Comparison of ENCODE assay signal across 10 cellular contexts in the genomic region with DNA sequence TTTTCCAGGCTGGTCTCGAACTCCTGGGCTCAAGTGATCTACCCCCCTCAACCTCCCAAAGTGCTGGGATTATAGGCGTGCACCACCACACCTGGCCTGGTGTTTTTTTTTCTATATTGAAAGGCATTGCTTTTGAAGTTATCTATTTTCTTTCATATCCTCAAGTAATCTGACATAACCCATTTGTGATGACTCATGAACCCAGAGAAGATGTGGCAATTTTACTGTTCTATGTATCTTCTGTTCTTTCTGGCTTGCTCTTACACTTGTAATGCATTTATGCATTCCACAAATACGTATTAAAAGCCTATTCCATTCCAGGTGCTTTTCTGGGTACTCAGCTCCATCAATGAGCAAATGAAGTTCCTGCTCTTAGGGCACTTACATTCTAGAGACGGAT. TPM values are rescaled to one million over a fixed set of nuclear protein-coding genes. Genes with fewer than 3 reads are reported as not detected.
DNase-seq lines count a peak whose midpoint lies in the region; ATAC-seq and TF ChIP-seq lines count a peak whose summit lies in the region.
"Had no signal": no experiment of that assay in that cellular context is flagged by ENCODE, and none has a peak within 500 bp of the region (broad histone marks: within the 10 kb centered on the region; RNA-seq: fewer than 3 reads in every experiment).

No MANE protein-coding gene starts in this region.

- no peaks in the 10 kb centered on the region for H3K36me3 ChIP-seq in HCT116 (ENCODE audit: control insufficient read depth in 1 of 2, insufficient read depth in 2 of 2, low read length in 2 of 2)
- H3K36me3 ChIP-seq in RWPE2 (ENCODE audit: low read depth), result no peaks in the 10 kb centered on the region
- H3K36me3 ChIP-seq in stomach, result no peaks in the 10 kb centered on the region

- peak overlapping the region; percentile 10; the same call in 1 of the 2 replicates for H3K9ac ChIP-seq in HCT116 (ENCODE audit: low read length)
- H3K9ac ChIP-seq: KMS-11 had no signal

- no peak for TF ChIP-seq CTCF in HCT116 (IDR thresholded peaks at IDR 0.05 in 2 of 3, conservative IDR thresholded peaks at IDR 0.05 in 1 of 3; ENCODE audit: borderline replicate concordance in 1 of 3, insufficient read depth in 1 of 3, low read depth in 2 of 3, low read length in 2 of 3)
- no peak for TF ChIP-seq CTCF in RWPE2 (IDR thresholded peaks at IDR 0.05; ENCODE audit: poor library complexity, severe bottlenecking)
- TF ChIP-seq CTCF in stomach (IDR thresholded peaks at IDR 0.05), result no peak

- TF ChIP-seq POLR2A in HCT116 (IDR thresholded peaks at IDR 0.05; ENCODE audit: borderline replicate concordance, extremely low read depth, insufficient read depth, insufficient read length) (no peak), stomach (IDR thresholded peaks at IDR 0.05) (no peak)

- H3K4me1 ChIP-seq in HCT116 (ENCODE audit: control insufficient read depth in 1 of 2, insufficient read depth in 2 of 2, low read length in 2 of 2) (peaks cover 76 to 85% of the 10 kb centered on the region in 2 experiments), RWPE2 (ENCODE audit: insufficient read depth, poor library complexity, severe bottlenecking) (peaks cover 27% of the 10 kb centered on the region), stomach (peaks cover 22 to 59% (median 34%) of the 10 kb centered on the region in 4 donors)

- 74 to 87% (median 78%) methylated on average over 4 of the region's 4 CpGs for WGBS in stomach, 5 donors

- ATAC-seq in HCT116, result peak; percentile 55
- peak; percentile 89 for ATAC-seq in RWPE2 (ENCODE audit: low read depth)
- no peak for ATAC-seq in GM21825 (IDR thresholded peaks at IDR 0.05; ENCODE audit: unreplicated experiment)
- ATAC-seq in GM18861 (IDR thresholded peaks at IDR 0.05; ENCODE audit: unreplicated experiment), result no peak

- RAD21 ChIA-PET in HCT116 (lab: Charles Lee; ENCODE audit: low non-redundant PET in 1 of 2, low total read pairs in 2 of 2, uncharacterized antibody in 2 of 2, unreplicated experiment in 2 of 2), result no interaction called here

- no TSS peak for BruUV-seq in HCT116 (replicated peaks; lab: Mats Ljungman, UMichigan)

- TF ChIP-seq EP300 in stomach (IDR thresholded peaks at IDR 0.05), result no peak

- POLR2A ChIA-PET in HCT116 (lab: Charles Lee), result interaction anchor here (0.8 to 2.6 kb wide), 3 partner anchors 12 to 28 kb away, joined by 3 to 8 read pairs (median 4); no protein-coding TSS in a partner anchor

- H3K4me3 ChIP-seq in HCT116 (replicated peaks in 1 of 2; ENCODE audit: low read depth in 1 of 2, low read length in 2 of 2), result no peak overlapping the region
- H3K4me3 ChIP-seq in RWPE2 (ENCODE audit: severe bottlenecking), result no peak overlapping the region
- no peak overlapping the region for H3K4me3 ChIP-seq in stomach

- no peak overlapping the region for H2AFZ ChIP-seq in HCT116 (ENCODE audit: low read depth, low read length, poor library complexity, severe bottlenecking)

- DNase-seq in HCT116 (ENCODE audit: low read depth, low spot score), result peak; percentile 70
- DNase-seq in RWPE2 (ENCODE audit: low spot score), result no peak
- DNase-seq in fibroblast of peridontal ligament (ENCODE audit: extremely low read depth), result peak; percentile 89
- DNase-seq in stomach, result no peak
- DNase-seq in T-helper 9 cell, result no peak
- DNase-seq: stimulated activated CD4-positive, alpha-beta T cell treated with anti-CD3 and anti-CD28 coated beads, Interleukin-4, amount 100 ng/mL, for 4 hours had no signal

- peak overlapping the region; percentile 87 for H3K27ac ChIP-seq in HCT116 (ENCODE audit: low read depth, low read length)
- H3K27ac ChIP-seq in RWPE2 (ENCODE audit: poor library complexity, severe bottlenecking), result peak overlapping the region; percentile 81
- peak overlapping the region in 3 of 5 donors; percentile 20 to 83 (median 25) for H3K27ac ChIP-seq in stomach
- H3K27ac ChIP-seq: KMS-11, VCaP had no signal

- TF ChIP-seq RAD21 in HCT116 (IDR thresholded peaks at IDR 0.05; ENCODE audit: low read depth), result peak; percentile 26; the same call in 1 of the 2 replicates

- peak overlapping the region; percentile 34 for H3K4me2 ChIP-seq in HCT116 (ENCODE audit: low read length)
- H3K4me2 ChIP-seq: KMS-11 had no signal

- H3K79me2 ChIP-seq in HCT116 (ENCODE audit: insufficient read depth, low read length), result no peaks in the 10 kb centered on the region

- H3K9me2 ChIP-seq in HCT116 (ENCODE audit: insufficient read depth), result no peaks in the 10 kb centered on the region

- H3K9me3 ChIP-seq in HCT116 (ENCODE audit: control insufficient read depth in 1 of 2, insufficient read depth in 1 of 2, low read depth in 1 of 2, low read length in 2 of 2), result no peaks in the 10 kb centered on the region
- H3K9me3 ChIP-seq in RWPE2 (ENCODE audit: severe bottlenecking), result no peaks in the 10 kb centered on the region
- no peaks in the 10 kb centered on the region for H3K9me3 ChIP-seq in stomach

- CTCF ChIA-PET in HCT116 (lab: Charles Lee), result no interaction called here

- no peaks in the 10 kb centered on the region for H4K20me1 ChIP-seq in HCT116 (ENCODE audit: insufficient read depth)

- intact Hi-C loops in HCT116 (cut with micrococcal nuclease), result no loop called here
- intact Hi-C loops in stomach (cut with DNase I; ENCODE audit: low total_unique reads), result no loop called here

- no peaks in the 10 kb centered on the region for H3K27me3 ChIP-seq in HCT116 (ENCODE audit: insufficient read depth, low read length)
- H3K27me3 ChIP-seq in RWPE2 (ENCODE audit: insufficient read depth, poor library complexity, severe bottlenecking), result no peaks in the 10 kb centered on the region
- H3K27me3 ChIP-seq in stomach, result no peaks in the 10 kb centered on the region

TF ChIP-seq in HCT116, 20 proteins besides CTCF, POLR2A, EP300 and RAD21 (continues in another document):
- TF ChIP-seq, protein P1, sequence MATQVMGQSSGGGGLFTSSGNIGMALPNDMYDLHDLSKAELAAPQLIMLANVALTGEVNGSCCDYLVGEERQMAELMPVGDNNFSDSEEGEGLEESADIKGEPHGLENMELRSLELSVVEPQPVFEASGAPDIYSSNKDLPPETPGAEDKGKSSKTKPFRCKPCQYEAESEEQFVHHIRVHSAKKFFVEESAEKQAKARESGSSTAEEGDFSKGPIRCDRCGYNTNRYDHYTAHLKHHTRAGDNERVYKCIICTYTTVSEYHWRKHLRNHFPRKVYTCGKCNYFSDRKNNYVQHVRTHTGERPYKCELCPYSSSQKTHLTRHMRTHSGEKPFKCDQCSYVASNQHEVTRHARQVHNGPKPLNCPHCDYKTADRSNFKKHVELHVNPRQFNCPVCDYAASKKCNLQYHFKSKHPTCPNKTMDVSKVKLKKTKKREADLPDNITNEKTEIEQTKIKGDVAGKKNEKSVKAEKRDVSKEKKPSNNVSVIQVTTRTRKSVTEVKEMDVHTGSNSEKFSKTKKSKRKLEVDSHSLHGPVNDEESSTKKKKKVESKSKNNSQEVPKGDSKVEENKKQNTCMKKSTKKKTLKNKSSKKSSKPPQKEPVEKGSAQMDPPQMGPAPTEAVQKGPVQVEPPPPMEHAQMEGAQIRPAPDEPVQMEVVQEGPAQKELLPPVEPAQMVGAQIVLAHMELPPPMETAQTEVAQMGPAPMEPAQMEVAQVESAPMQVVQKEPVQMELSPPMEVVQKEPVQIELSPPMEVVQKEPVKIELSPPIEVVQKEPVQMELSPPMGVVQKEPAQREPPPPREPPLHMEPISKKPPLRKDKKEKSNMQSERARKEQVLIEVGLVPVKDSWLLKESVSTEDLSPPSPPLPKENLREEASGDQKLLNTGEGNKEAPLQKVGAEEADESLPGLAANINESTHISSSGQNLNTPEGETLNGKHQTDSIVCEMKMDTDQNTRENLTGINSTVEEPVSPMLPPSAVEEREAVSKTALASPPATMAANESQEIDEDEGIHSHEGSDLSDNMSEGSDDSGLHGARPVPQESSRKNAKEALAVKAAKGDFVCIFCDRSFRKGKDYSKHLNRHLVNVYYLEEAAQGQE (IDR thresholded peaks at IDR 0.05; ENCODE audit: low read depth), result no peak
- no peak for TF ChIP-seq EZH2phosphoT487 (IDR thresholded peaks at IDR 0.05; ENCODE audit: borderline replicate concordance)
- TF ChIP-seq POLR2AphosphoS5 (IDR thresholded peaks at IDR 0.05; ENCODE audit: low read depth, low read length), result no peak
- TF ChIP-seq ZNF274 (IDR thresholded peaks at IDR 0.05; ENCODE audit: low read depth, low read length), result no peak
- TF ChIP-seq JUND (IDR thresholded peaks at IDR 0.05), result peak; percentile 87
- no peak for TF ChIP-seq ELF1 (IDR thresholded peaks at IDR 0.05; ENCODE audit: borderline replicate concordance, low read depth)
- TF ChIP-seq ZFX (IDR thresholded peaks at IDR 0.05), result no peak
- TF ChIP-seq SP1 (IDR thresholded peaks at IDR 0.05; ENCODE audit: low read depth), result peak; percentile 85
- TF ChIP-seq EZH2 (IDR thresholded peaks at IDR 0.05), result no peak
- TF ChIP-seq EGR1 (IDR thresholded peaks at IDR 0.05; ENCODE audit: low read depth), result peak; percentile 26; the same call in 1 of the 2 replicates
- TF ChIP-seq CEBPB (IDR thresholded peaks at IDR 0.05; ENCODE audit: low read depth), result peak; percentile 96
- TF ChIP-seq YY1 (IDR thresholded peaks at IDR 0.05; ENCODE audit: extremely low read depth, insufficient replicate concordance, low read depth, low read length), result no peak
- peak; percentile 51 for TF ChIP-seq TCF7L2 (IDR thresholded peaks at IDR 0.05; ENCODE audit: borderline replicate concordance, extremely low read depth, insufficient read depth, insufficient read length)
- TF ChIP-seq SRF (IDR thresholded peaks at IDR 0.05; ENCODE audit: low read depth), result 0 out of 2 replicates have a peak, but pooled peaks have one; percentile 49
- TF ChIP-seq, protein P2, sequence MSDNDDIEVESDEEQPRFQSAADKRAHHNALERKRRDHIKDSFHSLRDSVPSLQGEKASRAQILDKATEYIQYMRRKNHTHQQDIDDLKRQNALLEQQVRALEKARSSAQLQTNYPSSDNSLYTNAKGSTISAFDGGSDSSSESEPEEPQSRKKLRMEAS (IDR thresholded peaks at IDR 0.05), result peak; percentile 48; the same call in 1 of the 2 replicates
- peak; percentile 83 for TF ChIP-seq CBX3 (IDR thresholded peaks at IDR 0.05; ENCODE audit: low read depth)
- no peak for TF ChIP-seq ATF3 (IDR thresholded peaks at IDR 0.05)

RNA-seq across cellular contexts. Expression of gene ERRFI1, which starts 29.9 kb away (rescaled TPM):
- 777 TPM for total RNA-seq in HCT116 (2021; ENCODE audit: unreplicated experiment)
- 536 and 725 TPM in 2 replicates for polyA plus RNA-seq in HCT116 (2012)
- 100 to 1,000 TPM in 3 of 5 donors, 10 to 100 TPM in 1, 1 to 10 TPM in 1; 3.5 to 201 (median 134) TPM for total RNA-seq in stomach
- 10 to 100 TPM; 31.4 to 47.7 (median 41.4) TPM for polyA plus RNA-seq in stomach

Comparison
In these comparisons a context has a peak if more than half of its experiments do, and no peak if none do; other contexts are left out.
1. ATAC-seq: peak in HCT116 (single experiment) and RWPE2 (single experiment); none in GM21825 (single experiment) and GM18861 (single experiment).
2. DNase-seq: peak in HCT116 (single experiment) and fibroblast of peridontal ligament (single experiment); none in RWPE2 (single experiment), stomach (single experiment) and T-helper 9 cell (single experiment).
3. H3K27ac ChIP-seq: peak in every context shown above with its lines; median percentile 87 in HCT116; 81 in RWPE2; 25 in stomach.